Comparison of ENCODE assay signal across 28 cellular contexts in the genomic region with DNA sequence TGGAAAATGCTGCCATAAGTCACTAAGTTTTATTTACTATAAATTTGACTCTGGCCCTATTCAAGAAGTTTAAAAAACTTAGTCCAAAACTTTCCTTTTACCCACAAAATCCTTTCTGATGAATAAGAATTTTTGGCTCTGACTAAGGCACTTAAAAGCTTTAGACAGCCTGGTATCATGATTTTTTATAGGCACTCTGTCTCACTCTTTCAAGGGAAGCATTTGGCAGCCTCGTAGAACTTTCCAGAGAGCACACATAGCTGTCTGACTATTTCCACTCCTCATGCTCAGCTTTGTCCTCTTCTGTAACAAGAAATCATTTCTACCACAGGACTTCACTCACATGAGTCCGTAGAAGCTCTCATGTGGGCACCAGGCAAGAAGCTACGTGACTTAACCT. TPM values are rescaled to one million over a fixed set of nuclear protein-coding genes. Genes with fewer than 3 reads are reported as not detected.
DNase-seq lines count a peak whose midpoint lies in the region; ATAC-seq and TF ChIP-seq lines count a peak whose summit lies in the region.
"Had no signal": no experiment of that assay in that cellular context is flagged by ENCODE, and none has a peak within 500 bp of the region (broad histone marks: within the 10 kb centered on the region; RNA-seq: fewer than 3 reads in every experiment).

No MANE protein-coding gene starts in this region.

- no peak overlapping the region for H3K4me3 ChIP-seq in RWPE2 (ENCODE audit: severe bottlenecking)
- H3K4me3 ChIP-seq in fibroblast of lung (replicated peaks in 1 of 4; ENCODE audit: control extremely low read depth in 1 of 4, insufficient read depth in 1 of 4, low read depth in 3 of 4, low read length in 4 of 4) = no peak overlapping the region
- H3K4me3 ChIP-seq in trophoblast cell (ENCODE audit: low read depth, low read length) = no peak overlapping the region
- no peak overlapping the region for H3K4me3 ChIP-seq in right atrium auricular region
- H3K4me3 ChIP-seq: cardiac muscle cell, coronary artery, esophagus muscularis mucosa, lung, neural progenitor cell, SJCRH30, tibial nerve had no signal

- H4K20me1 ChIP-seq in fibroblast of lung (ENCODE audit: control insufficient read depth, extremely low read depth, insufficient read depth, low read length) = no peaks in the 10 kb centered on the region

- H2AK5ac ChIP-seq in trophoblast cell (ENCODE audit: low read length) = no peak overlapping the region

- DNase-seq in GM03348 (ENCODE audit: low spot score) = peak; percentile 74
- no peak for DNase-seq in RWPE2 (ENCODE audit: low spot score)
- peak; percentile 28 to 80 for DNase-seq in fibroblast of lung (ENCODE audit: low read depth in 2 of 2)
- DNase-seq in stromal cell of bone marrow (ENCODE audit: low read depth) = peak; percentile 88
- DNase-seq in T1000 (lab: John Stamatoyannopoulos, UW) = no peak
- DNase-seq in trophoblast cell = no peak
- no peak for DNase-seq in right atrium auricular region (ENCODE audit: low spot score)
- DNase-seq: activated CD4-positive, alpha-beta T cell treated with anti-CD3 and anti-CD28 coated beads for 1 hour; activated CD8-positive, alpha-beta T cell treated with anti-CD3 and anti-CD28 coated beads, Interleukin-2, amount 10 ng/mL, durations not matched to agents 7 days and 5 days; activated T-cell treated with anti-CD3 and anti-CD28 coated beads, Interleukin-2, amount 50 U/mL, for 1 hour; BE2C; COR-L47; H7; kidney glomerular epithelial cell; NCI-H1417; NCI-H2171; NCI-H524; NK-92 treated with Interleukin-12 subunit alpha and Interleukin-12 subunit beta, amount 100 ng/mL, for 24 hours; posterior cingulate gyrus; SJCRH30; stimulated activated naive CD8-positive, alpha-beta T cell treated with anti-CD3 and anti-CD28 coated beads, Interleukin-15, amount 100 ng/mL, for 72 hours had no signal

- H3K9ac ChIP-seq in fibroblast of lung (ENCODE audit: insufficient read depth, low read length) = no peak overlapping the region
- H3K9ac ChIP-seq in trophoblast cell (ENCODE audit: low read length) = no peak overlapping the region
- H3K9ac ChIP-seq: neural progenitor cell had no signal

- WGBS in trophoblast cell (ENCODE audit: extremely low coverage, insufficient coverage, insufficient read length) = no CpG with 5 or more reads among the region's 3 CpGs

- no peak overlapping the region for H4K12ac ChIP-seq in trophoblast cell (ENCODE audit: low read depth, low read length)

- H2AFZ ChIP-seq in fibroblast of lung (ENCODE audit: low read length) (no peak overlapping the region), trophoblast cell (ENCODE audit: insufficient read depth, low read length, poor library complexity) (no peak overlapping the region)
- H2AFZ ChIP-seq: neural progenitor cell had no signal

- H3K4me1 ChIP-seq in RWPE2 (ENCODE audit: insufficient read depth, poor library complexity, severe bottlenecking) (no peaks in the 10 kb centered on the region), fibroblast of lung (ENCODE audit: control insufficient read depth, extremely low read depth, insufficient read depth, low read length) (no peaks in the 10 kb centered on the region), trophoblast cell (ENCODE audit: control insufficient read depth in 1 of 2, insufficient read depth in 2 of 2, low read length in 2 of 2) (no peaks in the 10 kb centered on the region), right atrium auricular region (no peaks in the 10 kb centered on the region)
- H3K4me1 ChIP-seq: BE2C, esophagus muscularis mucosa, neural progenitor cell, SJCRH30, tibial nerve had no signal

- no peak overlapping the region for H3K23ac ChIP-seq in trophoblast cell (ENCODE audit: low read length)

- no peaks in the 10 kb centered on the region for H3K27me3 ChIP-seq in RWPE2 (ENCODE audit: insufficient read depth, poor library complexity, severe bottlenecking)
- no peaks in the 10 kb centered on the region for H3K27me3 ChIP-seq in fibroblast of lung (ENCODE audit: control insufficient read depth, insufficient read depth, low read length)
- no peaks in the 10 kb centered on the region for H3K27me3 ChIP-seq in trophoblast cell (ENCODE audit: insufficient read depth, low read length)
- H3K27me3 ChIP-seq in right atrium auricular region = no peaks in the 10 kb centered on the region
- H3K27me3 ChIP-seq: BE2C, cardiac muscle cell, esophagus muscularis mucosa, neural progenitor cell, SJCRH30, tibial nerve had no signal

- no peak overlapping the region for H3K14ac ChIP-seq in trophoblast cell (ENCODE audit: low read length)

- H4K8ac ChIP-seq in trophoblast cell (ENCODE audit: low read depth, low read length) = no peak overlapping the region

- no peak overlapping the region for H2BK12ac ChIP-seq in trophoblast cell (ENCODE audit: low read length)

- H3K79me2 ChIP-seq in fibroblast of lung (ENCODE audit: control insufficient read depth, insufficient read depth, low read length) (no peaks in the 10 kb centered on the region), trophoblast cell (ENCODE audit: control insufficient read depth, insufficient read depth, low read length, poor library complexity) (no peaks in the 10 kb centered on the region)

- no peak overlapping the region for H4K91ac ChIP-seq in trophoblast cell (ENCODE audit: low read depth, low read length)

- no peaks in the 10 kb centered on the region for H3K36me3 ChIP-seq in RWPE2 (ENCODE audit: low read depth)
- H3K36me3 ChIP-seq in fibroblast of lung (ENCODE audit: control insufficient read depth, insufficient read depth, low read length) = no peaks in the 10 kb centered on the region
- no peaks in the 10 kb centered on the region for H3K36me3 ChIP-seq in trophoblast cell (ENCODE audit: control insufficient read depth in 1 of 2, insufficient read depth in 2 of 2, low read length in 2 of 2)
- H3K36me3 ChIP-seq in right atrium auricular region = no peaks in the 10 kb centered on the region
- H3K36me3 ChIP-seq: BE2C, cardiac muscle cell, esophagus muscularis mucosa, neural progenitor cell, SJCRH30, tibial nerve had no signal

- no peak overlapping the region for H2BK120ac ChIP-seq in trophoblast cell (ENCODE audit: insufficient read depth, low read length, poor library complexity)

- no peaks in the 10 kb centered on the region for H3K9me3 ChIP-seq in RWPE2 (ENCODE audit: severe bottlenecking)
- no peaks in the 10 kb centered on the region for H3K9me3 ChIP-seq in fibroblast of lung (ENCODE audit: control insufficient read depth, insufficient read depth, low read depth, low read length)
- H3K9me3 ChIP-seq in trophoblast cell (ENCODE audit: insufficient read depth, low read depth, low read length) = peaks cover 12% of the 10 kb centered on the region
- H3K9me3 ChIP-seq in right atrium auricular region = peaks cover 0 to 13% of the 10 kb centered on the region in 2 donors
- H3K9me3 ChIP-seq: BE2C had no signal

- TF ChIP-seq CTCF in RWPE2 (IDR thresholded peaks at IDR 0.05; ENCODE audit: poor library complexity, severe bottlenecking) (no peak), fibroblast of lung (conservative IDR thresholded peaks at IDR 0.05 in 1 of 2, IDR thresholded peaks at IDR 0.05 in 1 of 2; ENCODE audit: low read depth in 1 of 2, low read length in 2 of 2) (no peak), right atrium auricular region (IDR thresholded peaks at IDR 0.05) (no peak)

- no peak overlapping the region for H3K18ac ChIP-seq in trophoblast cell (ENCODE audit: low read length)

- no peak overlapping the region for H3K4ac ChIP-seq in trophoblast cell (ENCODE audit: low read depth, low read length)

- H3K4me2 ChIP-seq in fibroblast of lung (ENCODE audit: extremely low read depth, insufficient read depth, low read length) (no peak overlapping the region), trophoblast cell (ENCODE audit: low read length) (no peak overlapping the region)
- H3K4me2 ChIP-seq: neural progenitor cell had no signal

- H2BK5ac ChIP-seq in trophoblast cell (ENCODE audit: low read depth, low read length, poor library complexity) = no peak overlapping the region

- ATAC-seq in RWPE2 (ENCODE audit: low read depth) = peak; percentile 44; the same call in 1 of the 3 replicates
- ATAC-seq: activated CD8-positive, alpha-beta T cell treated with anti-CD3 and anti-CD28 coated beads, Interleukin-2, amount 10 ng/mL, durations not matched to agents 7 days and 5 days; sciatic nerve; stimulated activated naive CD8-positive, alpha-beta T cell treated with anti-CD3 and anti-CD28 coated beads, Interleukin-15, amount 100 ng/mL, for 72 hours had no signal

- H3K27ac ChIP-seq in RWPE2 (ENCODE audit: poor library complexity, severe bottlenecking) (no peak overlapping the region), fibroblast of lung (ENCODE audit: insufficient read depth, low read length) (no peak overlapping the region), trophoblast cell (ENCODE audit: low read depth, low read length) (no peak overlapping the region), right atrium auricular region (no peak overlapping the region)
- H3K27ac ChIP-seq: cardiac muscle cell, coronary artery, esophagus muscularis mucosa, neural progenitor cell, SJCRH30, tibial nerve had no signal

- no peaks in the 10 kb centered on the region for H3K79me1 ChIP-seq in trophoblast cell (ENCODE audit: low read length)

RNA-seq across cellular contexts. Expression of a gene that starts 32.3 kb away (rescaled TPM):
- total RNA-seq in fibroblast of lung (under 0.01 and 0.50 TPM in 2 replicates), right atrium auricular region (not detected)
- 0.59 and 0.69 TPM in 2 replicates for polyA plus RNA-seq in fibroblast of lung
- polyA plus RNA-seq in fibroblast of lung (2012) = 0.20 and 0.36 TPM in 2 replicates
- 0.19 TPM in 1 of 2 replicates, not detected in the other for polyA minus RNA-seq in fibroblast of lung (ENCODE audit: low replicate concordance)
- polyA plus RNA-seq in trophoblast cell (2013) = 0.21 and 0.22 TPM in 2 replicates
- total RNA-seq: activated CD8-positive, alpha-beta T cell treated with anti-CD3 and anti-CD28 coated beads, Interleukin-2, amount 10 ng/mL, durations not matched to agents 7 days and 5 days; SJCRH30 had no signal

Comparison
In these comparisons a context has a peak if more than half of its experiments do, and no peak if none do; other contexts are left out.
1. DNase-seq: peak in GM03348 (single experiment), fibroblast of lung (2 of 2) and stromal cell of bone marrow (single experiment); none in RWPE2 (single experiment), T1000 (single experiment), trophoblast cell (0 of 2) and right atrium auricular region (single experiment).